In the genomic region with DNA sequence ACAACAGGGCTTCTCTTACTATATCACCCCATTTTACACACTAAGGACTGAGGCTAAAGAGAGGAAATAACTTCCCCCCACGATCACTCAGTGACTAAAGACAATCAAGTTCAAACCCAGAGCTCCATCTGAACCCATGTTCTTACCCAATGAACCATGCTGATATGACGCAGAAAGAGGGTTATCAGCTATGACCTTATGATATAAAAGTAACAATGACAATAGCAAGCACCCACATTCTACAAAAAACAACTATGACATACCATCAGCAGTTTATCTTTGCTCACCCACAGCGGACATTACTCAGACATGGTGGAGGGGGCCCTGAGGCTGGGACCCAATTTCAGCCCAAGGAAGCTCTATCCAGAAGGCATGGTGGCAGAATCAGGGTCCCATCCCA, we compare ENCODE assay signal across 20 cellular contexts.
A peak's percentile ranks its signal among the peaks of the same experiment; 100 is the strongest.
DNase-seq lines count a peak whose midpoint lies in the region; ATAC-seq, FAIRE-seq and TF ChIP-seq lines count a peak whose summit lies in the region.
"Had no signal": no experiment of that assay in that cellular context is flagged by ENCODE, and none has a peak within 500 bp of the region (broad histone marks: within the 10 kb centered on the region; RNA-seq: fewer than 3 reads in every experiment).

No MANE protein-coding gene starts in this region.

- peaks cover 68% of the 10 kb centered on the region for H3K4me1 Mint-ChIP-seq in astrocyte (ENCODE audit: low read depth, unreplicated experiment)
- H3K4me1 Mint-ChIP-seq: CD8-positive, alpha-beta memory T cell; naive thymus-derived CD8-positive, alpha-beta T cell had no signal

- H3K79me2 ChIP-seq in GM23248 (ENCODE audit: insufficient read depth) (peaks cover 98% of the 10 kb centered on the region), astrocyte (ENCODE audit: insufficient read depth, low read length) (peaks cover 90% of the 10 kb centered on the region), hepatocyte (peaks cover 82% of the 10 kb centered on the region)

- no peak for TF ChIP-seq POLR2A in stomach (IDR thresholded peaks at IDR 0.05)

- H3K9ac ChIP-seq in GM23248 (no peak overlapping the region), astrocyte (ENCODE audit: low read length) (peak overlapping the region; percentile 80)

- H2AFZ ChIP-seq in GM23248 (no peak overlapping the region), astrocyte (ENCODE audit: low read depth, low read length) (no peak overlapping the region), hepatocyte (no peak overlapping the region)

- peaks cover 68% of the 10 kb centered on the region for H3F3A ChIP-seq in GM23248 (ENCODE audit: insufficient read depth)

- FAIRE-seq in astrocyte (lab: Jason Lieb, UNC): peak; percentile 9

- intact Hi-C loops in stomach (cut with DNase I; ENCODE audit: low total_unique reads): no loop called here

- H3K4me1 ChIP-seq in GM23248 (ENCODE audit: insufficient read depth): peaks cover 68% of the 10 kb centered on the region
- H3K4me1 ChIP-seq in astrocyte (ENCODE audit: insufficient read depth, low read length): peaks cover 58% of the 10 kb centered on the region
- peaks cover 50% of the 10 kb centered on the region for H3K4me1 ChIP-seq in hepatocyte (ENCODE audit: insufficient read depth)
- peaks cover 11 to 65% (median 45%) of the 10 kb centered on the region in 4 donors for H3K4me1 ChIP-seq in stomach
- H3K4me1 ChIP-seq: colonic mucosa, SJCRH30 had no signal

- H3K4me2 ChIP-seq in GM23248 (ENCODE audit: unreplicated experiment) (peak overlapping the region; percentile 50), astrocyte (ENCODE audit: low read length) (peak overlapping the region; percentile 84), hepatocyte (peak overlapping the region; percentile 64)

- H3K9me2 ChIP-seq in GM23248 (ENCODE audit: insufficient read depth): no peaks in the 10 kb centered on the region
- H3K9me2 ChIP-seq in hepatocyte (replicated peaks; ENCODE audit: insufficient read depth): no peaks in the 10 kb centered on the region

- TF ChIP-seq CTCF in astrocyte (IDR thresholded peaks at IDR 0.05; ENCODE audit: insufficient read depth, low read depth, low read length) (no peak), hepatocyte (IDR thresholded peaks at IDR 0.05; ENCODE audit: poor library complexity) (no peak), stomach (IDR thresholded peaks at IDR 0.05) (no peak)

- H3K9me3 Mint-ChIP-seq in astrocyte (ENCODE audit: unreplicated experiment): no peaks in the 10 kb centered on the region
- H3K9me3 Mint-ChIP-seq: naive thymus-derived CD8-positive, alpha-beta T cell had no signal

- peaks cover 11% of the 10 kb centered on the region for H3K36me3 Mint-ChIP-seq in astrocyte (ENCODE audit: low read depth, unreplicated experiment)
- H3K36me3 Mint-ChIP-seq: CD8-positive, alpha-beta memory T cell; naive thymus-derived CD8-positive, alpha-beta T cell had no signal

- no peak for ATAC-seq in GM21825 (IDR thresholded peaks at IDR 0.05; ENCODE audit: unreplicated experiment)
- ATAC-seq in HG03139 (IDR thresholded peaks at IDR 0.05; ENCODE audit: unreplicated experiment): no peak
- ATAC-seq: naive thymus-derived CD8-positive, alpha-beta T cell had no signal

- peak overlapping the region; percentile 100 for H3K27ac Mint-ChIP-seq in astrocyte (ENCODE audit: unreplicated experiment)
- H3K27ac Mint-ChIP-seq: T-helper 1 cell treated with Interleukin-12 subunit alpha and Interleukin-12 subunit beta and Interleukin-4 antibody, amounts not matched to agents 30 μg/mL and 1 μg/mL, for 36 hours had no signal

- DNase-seq in GM23248 (no peak), astrocyte (ENCODE audit: low read depth) (peak; percentile 36), hepatocyte (ENCODE audit: low spot score) (no peak), stomach (no peak), SHP77 (lab: John Stamatoyannopoulos, UW) (no peak), DMS114 treated with DMSO at 0.1 percent for 48 hours (lab: John Stamatoyannopoulos, UW; ENCODE audit: unreplicated experiment) (no peak)
- DNase-seq: activated naive CD4-positive, alpha-beta T cell; activated T-cell treated with anti-CD3 and anti-CD28 coated beads for 4 hours; CD8-positive, alpha-beta memory T cell; colonic mucosa; foreskin fibroblast; hippocampal formation; naive thymus-derived CD8-positive, alpha-beta T cell; NCI-H1417; NCI-H526 treated with DMSO at 0.1 percent for 48 hours; sigmoid colon; SJCRH30 had no signal

- peak overlapping the region; percentile 5 for H3K4me3 Mint-ChIP-seq in astrocyte (ENCODE audit: unreplicated experiment)
- H3K4me3 Mint-ChIP-seq: CD8-positive, alpha-beta memory T cell; naive thymus-derived CD8-positive, alpha-beta T cell; T-helper 1 cell treated with Interleukin-12 subunit alpha and Interleukin-12 subunit beta and Interleukin-4 antibody, amounts not matched to agents 30 μg/mL and 1 μg/mL, for 36 hours had no signal

- in situ Hi-C loops in GM23248 (cut with MboI): no loop called here

- no peak for TF ChIP-seq EP300 in stomach (IDR thresholded peaks at IDR 0.05)

- H3K4me3 ChIP-seq in GM23248 (no peak overlapping the region), astrocyte (ENCODE audit: insufficient read depth, low read depth, low read length) (peak overlapping the region; percentile 45), hepatocyte (no peak overlapping the region), stomach (no peak overlapping the region)
- H3K4me3 ChIP-seq: colonic mucosa, sigmoid colon, SJCRH30 had no signal

- 98 to 100% methylated on average over 3 of the region's 3 CpGs for WGBS in GM23248 (ENCODE audit: low coverage in 1 of 2, low lambda C conversion rate in 2 of 2, missing lambda C conversion rate in 2 of 2), 2 experiments
- WGBS in hepatocyte (ENCODE audit: low lambda C conversion rate, missing lambda C conversion rate): 96% methylated on average over 3 of the region's 3 CpGs
- WGBS in stomach, 5 donors: 73 to 87% (median 81%) methylated on average over 3 of the region's 3 CpGs

- no peaks in the 10 kb centered on the region for H3K27me3 ChIP-seq in GM23248 (replicated peaks; ENCODE audit: insufficient read depth)
- no peaks in the 10 kb centered on the region for H3K27me3 ChIP-seq in astrocyte (ENCODE audit: insufficient read depth, low read length)
- H3K27me3 ChIP-seq in hepatocyte: no peaks in the 10 kb centered on the region
- H3K27me3 ChIP-seq in stomach: no peaks in the 10 kb centered on the region
- H3K27me3 ChIP-seq: colonic mucosa, sigmoid colon, SJCRH30 had no signal

- H3K27ac ChIP-seq in GM23248 (peak overlapping the region; percentile 90), astrocyte (ENCODE audit: low read depth, low read length) (peak overlapping the region; percentile 93), hepatocyte (peak overlapping the region; percentile 86), stomach (peak overlapping the region in 3 of 5 donors; percentile 17 to 34 (median 26))
- H3K27ac ChIP-seq: colonic mucosa, SJCRH30 had no signal

- H4K20me1 ChIP-seq in GM23248 (ENCODE audit: insufficient read depth) (0 out of 2 replicates have a peak, but pooled peaks cover 3% of the 10 kb centered on the region), astrocyte (ENCODE audit: insufficient read depth, low read length) (peaks cover 47% of the 10 kb centered on the region), hepatocyte (ENCODE audit: insufficient read depth, poor library complexity, severe bottlenecking) (no peaks in the 10 kb centered on the region)

- no peaks in the 10 kb centered on the region for H3K36me3 ChIP-seq in GM23248 (ENCODE audit: low read depth)
- no peaks in the 10 kb centered on the region for H3K36me3 ChIP-seq in astrocyte (ENCODE audit: insufficient read depth, low read length)
- no peaks in the 10 kb centered on the region for H3K36me3 ChIP-seq in hepatocyte (replicated peaks; ENCODE audit: insufficient read depth, low read depth)
- no peaks in the 10 kb centered on the region for H3K36me3 ChIP-seq in stomach
- H3K36me3 ChIP-seq: colonic mucosa, sigmoid colon, SJCRH30 had no signal

- H3K9me3 ChIP-seq in GM23248 (ENCODE audit: low read depth): no peaks in the 10 kb centered on the region
- no peaks in the 10 kb centered on the region for H3K9me3 ChIP-seq in astrocyte (ENCODE audit: insufficient read depth, low read depth, low read length)
- no peaks in the 10 kb centered on the region for H3K9me3 ChIP-seq in hepatocyte (ENCODE audit: low read depth)
- no peaks in the 10 kb centered on the region for H3K9me3 ChIP-seq in stomach
- H3K9me3 ChIP-seq: colonic mucosa, sigmoid colon, SJCRH30 had no signal

- no peaks in the 10 kb centered on the region for H3K27me3 Mint-ChIP-seq in astrocyte (ENCODE audit: low read depth, unreplicated experiment)

Comparison
In these comparisons a context has a peak if more than half of its experiments do, and no peak if none do; other contexts are left out.
1. H3K27ac ChIP-seq: peak in every context shown above with its lines; median percentile 93 in astrocyte; 90 in GM23248; 86 in hepatocyte; 26 in stomach.